11 cellular contexts compared by ENCODE assay signal in genomic region chr9:94373779-94374175, GRCh38. TPM values are rescaled to one million over a fixed set of nuclear protein-coding genes. Genes with fewer than 3 reads are reported as not detected.
DNase-seq lines count a peak whose midpoint lies in the region; ATAC-seq and TF ChIP-seq lines count a peak whose summit lies in the region.
"Not testable (repeated sequence)": the region's sequence is repeated elsewhere in the genome, so short reads cannot be mapped to it uniquely, and the experiment has no call there.
"Had no signal": no experiment of that assay in that cellular context is flagged by ENCODE, and none has a peak within 500 bp of the region (broad histone marks: within the 10 kb centered on the region; RNA-seq: fewer than 3 reads in every experiment).

No MANE protein-coding gene starts in this region.

- peak overlapping the region; percentile 76 for H3K4me3 Mint-ChIP-seq in activated CD8-positive, alpha-beta T cell treated with anti-CD3 and anti-CD28 coated beads, Interleukin-2, amount 10 ng/mL, durations not matched to agents 7 days and 5 days

- no CpG with 5 or more reads among the region's 11 CpGs for WGBS in mesodermal cell (ENCODE audit: insufficient coverage in 2 of 2), 2 experiments
- 26% methylated on average over 7 of the region's 11 CpGs for WGBS in urinary bladder

- H3K9ac ChIP-seq in ES-I3 (ENCODE audit: low read depth, low read length): peak overlapping the region; percentile 59
- H3K9ac ChIP-seq in NT2/D1 (ENCODE audit: insufficient read length, low read depth): not testable (repeated sequence)

- POLR2A ChIA-PET in activated CD8-positive, alpha-beta T cell treated with anti-CD3 and anti-CD28 coated beads, Interleukin-2, amount 10 ng/mL, durations not matched to agents 7 days and 5 days (lab: Charles Lee): interaction anchor here (0.8 kb wide), 1 partner anchor 115 kb away, joined by 3 read pairs; the partner anchor contains the start of gene ZNF169

- not testable (repeated sequence) for H3K27me3 ChIP-seq in NT2/D1 (ENCODE audit: insufficient read depth, insufficient read length)

- H3K4me3 ChIP-seq in NT2/D1 (ENCODE audit: insufficient read length, low read depth) (peak overlapping the region; percentile 24), cardiac fibroblast (replicated peaks in 1 of 2; ENCODE audit: low read depth in 2 of 2, low read length in 2 of 2) (peak overlapping the region; percentile 28 to 38), foreskin fibroblast (ENCODE audit: low read depth in 1 of 2, low read length in 2 of 2) (peak overlapping the region; percentile 42 to 61), mesodermal cell (ENCODE audit: extremely low read depth, insufficient read depth, low read length, poor library complexity, severe bottlenecking) (peak overlapping the region; percentile 42), retinal pigment epithelial cell (ENCODE audit: low read length) (peak overlapping the region; percentile 54), urinary bladder (ENCODE audit: low read depth, low read length) (peak overlapping the region; percentile 18)

- ATAC-seq in activated CD8-positive, alpha-beta T cell treated with anti-CD3 and anti-CD28 coated beads, Interleukin-2, amount 10 ng/mL, durations not matched to agents 7 days and 5 days: not testable (repeated sequence)

- not testable (repeated sequence) for H3K27ac ChIP-seq in mesodermal cell (ENCODE audit: low read depth, low read length, severe bottlenecking); urinary bladder (ENCODE audit: low read depth)

- H3K36me3 ChIP-seq in ES-I3 (ENCODE audit: insufficient read depth, low read length); NT2/D1 (ENCODE audit: insufficient read depth, insufficient read length, low read length); mesodermal cell (ENCODE audit: control insufficient read depth, insufficient read depth, low read length); urinary bladder (ENCODE audit: insufficient read depth): not testable (repeated sequence)

- CTCF ChIA-PET in activated CD8-positive, alpha-beta T cell treated with anti-CD3 and anti-CD28 coated beads, Interleukin-2, amount 10 ng/mL, durations not matched to agents 7 days and 5 days (lab: Charles Lee): not testable (repeated sequence)

- H3K36me3 Mint-ChIP-seq in activated CD8-positive, alpha-beta T cell treated with anti-CD3 and anti-CD28 coated beads, Interleukin-2, amount 10 ng/mL, durations not matched to agents 7 days and 5 days (ENCODE audit: low read depth): not testable (repeated sequence)

- H3K9me3 ChIP-seq in ES-I3 (ENCODE audit: control insufficient read depth, insufficient read depth, low read length); NT2/D1 (ENCODE audit: insufficient read depth, low read length); mesodermal cell (ENCODE audit: control insufficient read depth, low read length): not testable (repeated sequence)

- not testable (repeated sequence) for H3K4me1 ChIP-seq in ES-I3 (ENCODE audit: insufficient read depth, low read length); NT2/D1 (ENCODE audit: insufficient read depth, insufficient read length); mesodermal cell (ENCODE audit: control insufficient read depth, insufficient read depth, low read length, poor library complexity, severe bottlenecking); urinary bladder (ENCODE audit: insufficient read depth)

- not testable (repeated sequence) for H3K9me3 Mint-ChIP-seq in activated CD8-positive, alpha-beta T cell treated with anti-CD3 and anti-CD28 coated beads, Interleukin-2, amount 10 ng/mL, durations not matched to agents 7 days and 5 days (ENCODE audit: insufficient read depth)

- DNase-seq in NT2/D1 (ENCODE audit: low read depth, low spot score); activated CD8-positive, alpha-beta T cell treated with anti-CD3 and anti-CD28 coated beads, Interleukin-2, amount 10 ng/mL, durations not matched to agents 7 days and 5 days; cardiac fibroblast (ENCODE audit: low read depth in 2 of 2); foreskin fibroblast; retinal pigment epithelial cell (ENCODE audit: low read depth): not testable (repeated sequence)

- H3K27me3 Mint-ChIP-seq in activated CD8-positive, alpha-beta T cell treated with anti-CD3 and anti-CD28 coated beads, Interleukin-2, amount 10 ng/mL, durations not matched to agents 7 days and 5 days (ENCODE audit: low read depth): not testable (repeated sequence)

- H3K27ac Mint-ChIP-seq in activated CD8-positive, alpha-beta T cell treated with anti-CD3 and anti-CD28 coated beads, Interleukin-2, amount 10 ng/mL, durations not matched to agents 7 days and 5 days: peak overlapping the region; percentile 83

- TF ChIP-seq CTCF in cardiac fibroblast (IDR thresholded peaks at IDR 0.05; ENCODE audit: low read depth, low read length); foreskin fibroblast (IDR thresholded peaks at IDR 0.05; ENCODE audit: low read depth, low read length); retinal pigment epithelial cell (conservative IDR thresholded peaks at IDR 0.05; ENCODE audit: low read depth, low read length): not testable (repeated sequence)

- not testable (repeated sequence) for H3K4me1 Mint-ChIP-seq in activated CD8-positive, alpha-beta T cell treated with anti-CD3 and anti-CD28 coated beads, Interleukin-2, amount 10 ng/mL, durations not matched to agents 7 days and 5 days (ENCODE audit: low read depth)

RNA-seq across cellular contexts. Expression of gene NUTM2F, which starts 45.3 kb away (rescaled TPM):
- not detected for total RNA-seq in activated CD8-positive, alpha-beta T cell treated with anti-CD3 and anti-CD28 coated beads, Interleukin-2, amount 10 ng/mL, durations not matched to agents 7 days and 5 days
- 0.22 TPM for polyA plus RNA-seq in mesodermal cell (2013, experiment 1 of 2)
- polyA plus RNA-seq in mesodermal cell (2013, experiment 2 of 2): not detected
- not detected for total RNA-seq in urinary bladder
- not detected for polyA plus RNA-seq in urinary bladder
- total RNA-seq: dermis blood vessel endothelial cell, posterior vena cava, Right ventricle myocardium inferior had no signal
